ENCODE assay signal across 8 cellular contexts in genomic region chr19:12782424-12783225, GRCh38. TPM values are rescaled to one million over a fixed set of nuclear protein-coding genes. Genes with fewer than 3 reads are reported as not detected.
DNase-seq lines count a peak whose midpoint lies in the region; ATAC-seq and TF ChIP-seq lines count a peak whose summit lies in the region.

No MANE protein-coding gene starts in this region.

- intact Hi-C loops in left colon (cut with DNase I, micrococcal nuclease), result no loop called here

- DNase-seq in DMS 273 treated with DMSO at 0.1 percent for 48 hours (lab: John Stamatoyannopoulos, UW) (peak; percentile 45), HFFc6 (no peak), NCI-H2107 treated with DMSO at 0.1 percent for 48 hours (lab: John Stamatoyannopoulos, UW; ENCODE audit: unreplicated experiment) (peak; percentile 40), cerebellum (ENCODE audit: low spot score) (peak; percentile 94), left colon (peak; percentile 85 to 91)
- DNase-seq in activated CD4-positive, alpha-beta T cell treated with anti-CD3 and anti-CD28 coated beads for 1 hour, result peak; percentile 88
- peak in 3 of 4 experiments; percentile 83 to 90 (median 83) for DNase-seq in stimulated activated CD4-positive, alpha-beta T cell treated with anti-CD3 and anti-CD28 coated beads, Interleukin-1b, Interleukin-23, amount 100 ng/mL, for 24 hours (ENCODE audit: low read depth in 4 of 4, low spot score in 1 of 4)

- peak; percentile 44; the same call in 1 of the 2 replicates for TF ChIP-seq CTCF in HFFc6 (IDR thresholded peaks at IDR 0.05)

- H3K9me3 Mint-ChIP-seq in HFFc6, result no peaks in the 10 kb centered on the region

- peak overlapping the region; percentile 92 for H3K27ac Mint-ChIP-seq in HFFc6

- peak; percentile 48 for ATAC-seq in left colon
- no peak for ATAC-seq in HG03097 (IDR thresholded peaks at IDR 0.05; ENCODE audit: low FRiP score, unreplicated experiment)

- no peaks in the 10 kb centered on the region for H3K27me3 Mint-ChIP-seq in HFFc6 (ENCODE audit: insufficient read depth)

- peaks cover 24% of the 10 kb centered on the region for H3K4me1 Mint-ChIP-seq in HFFc6 (ENCODE audit: low read depth)

- H3K4me3 Mint-ChIP-seq in HFFc6, result peak overlapping the region; percentile 84

- H3K36me3 Mint-ChIP-seq in HFFc6 (ENCODE audit: low read depth), result no peaks in the 10 kb centered on the region

RNA-seq across cellular contexts. Expression of gene HOOK2, which starts 7.3 kb away (rescaled TPM):
- total RNA-seq in HFFc6 (2021; fragmentation: NEBNext Ultra II Directional; extraction: Animal tissue kit (Norgen Biotek cat#: 25700)), result 10 to 100 TPM; 10.5 to 13.8 (median 11.5) TPM
- total RNA-seq in cerebellum (21.7 TPM), left colon (10 to 100 TPM; 58.3 to 83.1 TPM)

RNA-seq across cellular contexts. Expression of gene JUNB, which starts 8.7 kb away (rescaled TPM):
- 10 to 100 TPM; 52.1 to 89.2 (median 83.8) TPM for total RNA-seq in HFFc6 (2021; fragmentation: NEBNext Ultra II Directional; extraction: Animal tissue kit (Norgen Biotek cat#: 25700))
- total RNA-seq in cerebellum (9.0 TPM), left colon (100 to 1,000 TPM; 169 to 314 TPM)

RNA-seq across cellular contexts. Expression of gene PRDX2, which starts 19.0 kb away (rescaled TPM):
- 100 to 1,000 TPM; 214 to 269 (median 229) TPM for total RNA-seq in HFFc6 (2021; fragmentation: NEBNext Ultra II Directional; extraction: Animal tissue kit (Norgen Biotek cat#: 25700))
- 150 TPM for total RNA-seq in cerebellum
- 100 to 1,000 TPM; 249 to 298 TPM for total RNA-seq in left colon

RNA-seq across cellular contexts. Expression of gene THSD8, which starts 19.2 kb away (rescaled TPM):
- 10 to 100 TPM; 14.1 to 30.3 (median 25.6) TPM for total RNA-seq in HFFc6 (2021; fragmentation: NEBNext Ultra II Directional; extraction: Animal tissue kit (Norgen Biotek cat#: 25700))
- not detected for total RNA-seq in cerebellum
- total RNA-seq in left colon, result 1 to 10 TPM; 3.2 to 4.4 TPM

RNA-seq across cellular contexts. Expression of gene RNASEH2A, which starts 23.8 kb away (rescaled TPM):
- 10 to 100 TPM; 17.9 to 43.2 (median 37.7) TPM for total RNA-seq in HFFc6 (2021; fragmentation: NEBNext Ultra II Directional; extraction: Animal tissue kit (Norgen Biotek cat#: 25700))
- total RNA-seq in cerebellum (13.6 TPM), left colon (10 to 100 TPM in 1 of 2 donors, 1 to 10 TPM in 1; 5.7 to 10.9 TPM)
